In the genomic region with DNA sequence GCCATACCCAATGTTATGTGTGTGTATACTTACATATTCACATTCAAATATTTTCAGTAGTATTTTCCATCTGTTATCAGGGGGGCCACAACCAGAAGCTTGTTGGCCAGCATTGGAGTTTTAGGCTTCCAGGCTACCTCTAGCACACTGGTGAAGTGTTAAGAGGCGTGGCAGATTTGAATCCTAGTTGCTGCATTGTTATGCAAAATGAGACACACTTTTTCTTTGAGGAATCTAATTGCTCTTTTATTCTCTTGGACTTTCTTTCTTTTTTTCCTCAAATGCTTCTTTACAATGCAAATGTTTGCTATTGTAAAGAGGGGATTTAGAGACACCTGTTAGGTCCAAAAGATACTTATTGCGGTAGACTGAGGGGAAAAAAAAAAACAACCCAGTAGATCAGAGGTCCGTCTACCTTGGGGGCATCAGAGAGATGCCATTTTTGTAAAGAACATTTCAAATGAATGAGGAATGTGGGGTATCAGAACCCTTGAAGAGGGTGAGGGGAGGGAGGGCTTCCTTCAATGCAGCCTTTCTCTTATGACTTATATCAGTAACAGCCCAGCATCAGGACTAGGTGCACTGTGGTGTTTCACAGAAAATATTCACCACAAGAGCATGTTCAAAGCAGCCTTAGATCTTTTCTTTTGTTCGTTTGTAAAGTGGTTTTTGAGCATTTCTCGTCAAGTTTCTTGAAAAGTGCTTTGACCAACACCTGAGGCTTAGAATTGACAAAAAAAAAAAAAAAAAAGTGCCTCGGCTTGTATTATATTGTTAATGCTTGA, we compare ENCODE assay signal across 9 cellular contexts. TPM values are rescaled to one million over a fixed set of nuclear protein-coding genes. Genes with fewer than 3 reads are reported as not detected.
DNase-seq lines count a peak whose midpoint lies in the region; ATAC-seq and TF ChIP-seq lines count a peak whose summit lies in the region.
"Had no signal": no experiment of that assay in that cellular context is flagged by ENCODE, and none has a peak within 500 bp of the region (broad histone marks: within the 10 kb centered on the region; RNA-seq: fewer than 3 reads in every experiment).

No MANE protein-coding gene starts in this region.

- H3K36me3 ChIP-seq in A673 (ENCODE audit: insufficient read depth, low read length, poor library complexity, severe bottlenecking), result no peaks in the 10 kb centered on the region
- no peaks in the 10 kb centered on the region for H3K36me3 ChIP-seq in mucosa of stomach (ENCODE audit: control insufficient read depth, insufficient read depth, low read length)

- intact Hi-C loops in A673 (cut with micrococcal nuclease; ENCODE audit: unreplicated experiment), result loop anchor here (1.0 to 10.0 kb wide), 5 partner anchors 68 to 196 kb away; no protein-coding TSS in a partner anchor

- TF ChIP-seq CTCF in A673 (conservative IDR thresholded peaks at IDR 0.05; ENCODE audit: low read depth, low read length) (no peak), brain (conservative IDR thresholded peaks at IDR 0.05) (no peak)

- H3K9me3 ChIP-seq in A673 (ENCODE audit: low read depth, low read length, poor library complexity, severe bottlenecking) (no peaks in the 10 kb centered on the region), mucosa of stomach (ENCODE audit: control insufficient read depth, low read length) (no peaks in the 10 kb centered on the region)

- no peak for DNase-seq in A673 (ENCODE audit: low spot score)
- peak; percentile 91 for DNase-seq in Jurkat, Clone E6-1 (ENCODE audit: low read depth, low spot score)
- DNase-seq in epidermal melanocyte (ENCODE audit: insufficient read length, low spot score), result no peak
- DNase-seq in NCI-H510A (lab: John Stamatoyannopoulos, UW), result no peak
- DNase-seq: SHP77 had no signal

- H3K4me3 ChIP-seq in A673 (ENCODE audit: low read depth, low read length, poor library complexity, severe bottlenecking), result peak overlapping the region; percentile 85
- H3K4me3 ChIP-seq in Jurkat, Clone E6-1 (ENCODE audit: low read length), result no peak overlapping the region
- peak overlapping the region; percentile 80 for H3K4me3 ChIP-seq in mucosa of stomach (ENCODE audit: low read length)

- no peaks in the 10 kb centered on the region for H3K36me3 Mint-ChIP-seq in brain

- peaks cover 16% of the 10 kb centered on the region for H3K27me3 Mint-ChIP-seq in brain

- H3K27ac Mint-ChIP-seq in brain, result peak overlapping the region; percentile 16 to 99 (median 99)

- ATAC-seq in GM21529 (IDR thresholded peaks at IDR 0.05; ENCODE audit: unreplicated experiment), result no peak
- ATAC-seq in GM21360 (IDR thresholded peaks at IDR 0.05; ENCODE audit: unreplicated experiment), result no peak

- H3K9ac ChIP-seq in mucosa of stomach (ENCODE audit: low read length), result peak overlapping the region; percentile 88

- H3K27me3 ChIP-seq in A673 (replicated peaks; ENCODE audit: insufficient read depth, low read depth, low read length, poor library complexity), result no peaks in the 10 kb centered on the region
- peaks cover 2% of the 10 kb centered on the region for H3K27me3 ChIP-seq in mucosa of stomach (ENCODE audit: control insufficient read depth, insufficient read depth, low read length)

- H3K4me3 Mint-ChIP-seq in brain, result peak overlapping the region; percentile 98 to 100 (median 99)

- CTCF ChIA-PET in A673 (lab: Charles Lee), result no interaction called here

- peaks cover 60% of the 10 kb centered on the region for H3K4me1 Mint-ChIP-seq in brain

- BruUV-seq in A673 (replicated peaks; lab: Mats Ljungman, UMichigan), result no TSS peak

- POLR2A ChIA-PET in A673 (lab: Charles Lee; ENCODE audit: low non-redundant PET), result no interaction called here

- H3K4me1 ChIP-seq in A673 (ENCODE audit: insufficient read depth, low read length, poor library complexity, severe bottlenecking) (peaks cover 12% of the 10 kb centered on the region), mucosa of stomach (ENCODE audit: control insufficient read depth, insufficient read depth, low read length) (peaks cover 27% of the 10 kb centered on the region)

- no peak overlapping the region for H3K27ac ChIP-seq in A673 (ENCODE audit: low read depth, low read length, poor library complexity, severe bottlenecking)

- peaks cover 0 to 3% (median 0%) of the 10 kb centered on the region in 5 experiments for H3K9me3 Mint-ChIP-seq in brain

RNA-seq across cellular contexts. Expression of a gene that starts 3.8 kb away (rescaled TPM):
- 59.6 and 69.0 TPM in 2 replicates for total RNA-seq in A673 (2021)
- polyA plus RNA-seq in Jurkat, Clone E6-1 (2012; ENCODE audit: insufficient read depth, insufficient read length), result 52.0 TPM
- polyA plus RNA-seq in brain (ENCODE audit: insufficient read depth, low read depth, low replicate concordance), result 46.7 TPM
